In genomic region chr15:83919319-83919830, GRCh38 we compare ENCODE assay signal across 11 cellular contexts.
DNase-seq lines count a peak whose midpoint lies in the region; ATAC-seq and TF ChIP-seq lines count a peak whose summit lies in the region.
"Had no signal": no experiment of that assay in that cellular context is flagged by ENCODE, and none has a peak within 500 bp of the region (broad histone marks: within the 10 kb centered on the region; RNA-seq: fewer than 3 reads in every experiment).

No MANE protein-coding gene starts in this region.

- TF ChIP-seq CTCF in GM13977 (IDR thresholded peaks at IDR 0.05; ENCODE audit: extremely low read depth, insufficient read depth, missing control alignments) (no peak), choroid plexus epithelial cell (conservative IDR thresholded peaks at IDR 0.05; ENCODE audit: low read depth, low read length) (no peak), Peyer's patch (IDR thresholded peaks at IDR 0.05) (no peak)

- in situ Hi-C loops in GM13977 (cut with MboI; ENCODE audit: low pct_unique_long_range_greater_than_20kb, low sequenced_read_pairs, unreplicated experiment): no loop called here

- H3K9me3 ChIP-seq in Peyer's patch: no peaks in the 10 kb centered on the region
- H3K9me3 ChIP-seq: adrenal gland had no signal

- H3K4me1 ChIP-seq in Peyer's patch: no peaks in the 10 kb centered on the region
- H3K4me1 ChIP-seq: adrenal gland had no signal

- H3K4me3 ChIP-seq in choroid plexus epithelial cell (ENCODE audit: low read depth, low read length) (no peak overlapping the region), Peyer's patch (no peak overlapping the region)
- H3K4me3 ChIP-seq: adrenal gland, lung had no signal

- ATAC-seq in GM19395 (IDR thresholded peaks at IDR 0.05; ENCODE audit: unreplicated experiment): peak; percentile 75
- ATAC-seq in HG03103 (IDR thresholded peaks at IDR 0.05; ENCODE audit: low read depth, unreplicated experiment): peak; percentile 68

- no peaks in the 10 kb centered on the region for H3K27me3 ChIP-seq in Peyer's patch
- H3K27me3 ChIP-seq: adrenal gland had no signal

- DNase-seq in GM13977 (ENCODE audit: low spot score) (peak; percentile 46), choroid plexus epithelial cell (ENCODE audit: low read depth) (peak; percentile 40), Peyer's patch (no peak), globus pallidus (ENCODE audit: low spot score) (no peak), mucosa of gallbladder (ENCODE audit: low spot score) (no peak), AG08395 (ENCODE audit: low spot score) (no peak)
- DNase-seq: adrenal gland, NCI-H1436 treated with DMSO at 0.1 percent for 48 hours had no signal

- no peak for TF ChIP-seq POLR2A in Peyer's patch (IDR thresholded peaks at IDR 0.05)

- H3K27ac ChIP-seq in Peyer's patch: no peak overlapping the region
- H3K27ac ChIP-seq: adrenal gland had no signal

- no peaks in the 10 kb centered on the region for H3K36me3 ChIP-seq in Peyer's patch
- H3K36me3 ChIP-seq: adrenal gland had no signal

Comparison
In these comparisons a context has a peak if more than half of its experiments do, and no peak if none do; other contexts are left out.
1. DNase-seq: peak in GM13977 (single experiment) and choroid plexus epithelial cell (single experiment); none in Peyer's patch (0 of 3), globus pallidus (single experiment), mucosa of gallbladder (single experiment) and AG08395 (single experiment).